5 cellular contexts compared by ENCODE assay signal in genomic region chr12:119218863-119219262, GRCh38. TPM values are rescaled to one million over a fixed set of nuclear protein-coding genes. Genes with fewer than 3 reads are reported as not detected.
"Had no signal": no experiment of that assay in that cellular context is flagged by ENCODE, and none has a peak within 500 bp of the region (broad histone marks: within the 10 kb centered on the region; RNA-seq: fewer than 3 reads in every experiment).

No MANE protein-coding gene starts in this region.

RNA-seq across cellular contexts. Expression of gene HSPB8, which starts 40.1 kb away (rescaled TPM):
- total RNA-seq: mononuclear cell; naive thymus-derived CD4-positive, alpha-beta T cell; natural killer cell had no signal
- polyA plus RNA-seq: immature natural killer cell; mammary epithelial cell; naive thymus-derived CD4-positive, alpha-beta T cell had no signal
